11 cellular contexts compared by ENCODE assay signal in genomic region chr21:33433001-33433400, GRCh38. TPM values are rescaled to one million over a fixed set of nuclear protein-coding genes. Genes with fewer than 3 reads are reported as not detected.
DNase-seq lines count a peak whose midpoint lies in the region; ATAC-seq, FAIRE-seq and TF ChIP-seq lines count a peak whose summit lies in the region.
"Had no signal": no experiment of that assay in that cellular context is flagged by ENCODE, and none has a peak within 500 bp of the region (broad histone marks: within the 10 kb centered on the region; RNA-seq: fewer than 3 reads in every experiment).

No MANE protein-coding gene starts in this region.

- H3K9me3 Mint-ChIP-seq in CD4-positive, CD25-positive, alpha-beta regulatory T cell: no peaks in the 10 kb centered on the region
- H3K9me3 Mint-ChIP-seq in dendritic cell treated with granulocyte-macrophage colony-stimulating factor and Interleukin-4, amounts not matched to agents 40 ng/mL and 50 ng/mL, for 4 days: no peaks in the 10 kb centered on the region
- H3K9me3 Mint-ChIP-seq: neural progenitor cell; T-helper 2 cell treated with Interferon-gamma antibody and Interleukin-4, amounts not matched to agents 5 μg/mL and 100 μg/mL, for 36 hours had no signal

- no peak overlapping the region for H3K4me3 Mint-ChIP-seq in CD4-positive, CD25-positive, alpha-beta regulatory T cell
- peak overlapping the region; percentile 4 for H3K4me3 Mint-ChIP-seq in dendritic cell treated with granulocyte-macrophage colony-stimulating factor and Interleukin-4, amounts not matched to agents 40 ng/mL and 50 ng/mL, for 4 days
- H3K4me3 Mint-ChIP-seq: neural progenitor cell; T-helper 2 cell treated with Interferon-gamma antibody and Interleukin-4, amounts not matched to agents 5 μg/mL and 100 μg/mL, for 36 hours had no signal

- 87 to 94% (median 92%) methylated on average over 8 of the region's 8 CpGs for WGBS in spleen, 5 donors

- FAIRE-seq in GM12892 (lab: Jason Lieb, UNC): no peak

- H3K4me1 Mint-ChIP-seq in CD4-positive, CD25-positive, alpha-beta regulatory T cell: peaks cover 18 to 27% (median 20%) of the 10 kb centered on the region in 4 donors
- H3K4me1 Mint-ChIP-seq in dendritic cell treated with granulocyte-macrophage colony-stimulating factor and Interleukin-4, amounts not matched to agents 40 ng/mL and 50 ng/mL, for 4 days (ENCODE audit: low read depth): peaks cover 65% of the 10 kb centered on the region
- H3K4me1 Mint-ChIP-seq: neural progenitor cell had no signal

- no peak for ATAC-seq in CD4-positive, CD25-positive, alpha-beta regulatory T cell (ENCODE audit: low read depth in 2 of 2)
- no peak for ATAC-seq in Right ventricle myocardium inferior

- peaks cover 45% of the 10 kb centered on the region for H3K36me3 Mint-ChIP-seq in CD4-positive, CD25-positive, alpha-beta regulatory T cell
- H3K36me3 Mint-ChIP-seq in dendritic cell treated with granulocyte-macrophage colony-stimulating factor and Interleukin-4, amounts not matched to agents 40 ng/mL and 50 ng/mL, for 4 days (ENCODE audit: low read depth): peaks cover 98% of the 10 kb centered on the region

- H3K27me3 ChIP-seq in CD4-positive, CD25-positive, alpha-beta regulatory T cell (ENCODE audit: control insufficient read depth, insufficient read depth, low read length): no peaks in the 10 kb centered on the region
- H3K27me3 ChIP-seq in OCI-LY3 (ENCODE audit: low read depth, low read length) (no peaks in the 10 kb centered on the region), spleen (replicated peaks in 1 of 7) (no peaks in the 10 kb centered on the region)
- H3K27me3 ChIP-seq: neural progenitor cell had no signal

- H3K4me3 ChIP-seq in CD4-positive, CD25-positive, alpha-beta regulatory T cell (ENCODE audit: low read depth, low read length): no peak overlapping the region
- H3K4me3 ChIP-seq in OCI-LY3 (ENCODE audit: low read length) (no peak overlapping the region), spleen (no peak overlapping the region)
- H3K4me3 ChIP-seq: neural progenitor cell had no signal

- H4K20me1 ChIP-seq in OCI-LY3 (ENCODE audit: insufficient read depth, low read length): peaks cover 18% of the 10 kb centered on the region

- H3K27ac Mint-ChIP-seq in CD4-positive, CD25-positive, alpha-beta regulatory T cell: peak overlapping the region; percentile 82 to 95 (median 87)
- H3K27ac Mint-ChIP-seq in dendritic cell treated with granulocyte-macrophage colony-stimulating factor and Interleukin-4, amounts not matched to agents 40 ng/mL and 50 ng/mL, for 4 days: peak overlapping the region; percentile 98
- H3K27ac Mint-ChIP-seq: neural progenitor cell had no signal

- H3K36me3 ChIP-seq in CD4-positive, CD25-positive, alpha-beta regulatory T cell (ENCODE audit: control insufficient read depth, insufficient read depth, low read length): peaks cover 74% of the 10 kb centered on the region
- peaks cover 52% of the 10 kb centered on the region for H3K36me3 ChIP-seq in OCI-LY3 (replicated peaks; ENCODE audit: low read depth, low read length)
- peaks cover 0 to 100% (median 98%) of the 10 kb centered on the region in 6 donors for H3K36me3 ChIP-seq in spleen

- no peaks in the 10 kb centered on the region for H3K9me3 ChIP-seq in CD4-positive, CD25-positive, alpha-beta regulatory T cell (ENCODE audit: control insufficient read depth in 2 of 2, low read length in 2 of 2)
- H3K9me3 ChIP-seq in OCI-LY3 (ENCODE audit: insufficient read depth, low read length) (no peaks in the 10 kb centered on the region), spleen (no peaks in the 10 kb centered on the region)

- TF ChIP-seq CTCF in OCI-LY3 (IDR thresholded peaks at IDR 0.05; ENCODE audit: low read depth, low read length): no peak
- TF ChIP-seq CTCF in spleen (IDR thresholded peaks at IDR 0.05 in 8 of 11, conservative IDR thresholded peaks at IDR 0.05 in 3 of 11): no peak

- no peak overlapping the region for H3K27ac ChIP-seq in CD4-positive, CD25-positive, alpha-beta regulatory T cell (ENCODE audit: insufficient read depth, low read length, poor library complexity, severe bottlenecking)
- H3K27ac ChIP-seq in OCI-LY3 (ENCODE audit: low read length): 0 out of 2 replicates have a peak overlapping the region, but pooled peaks have one; percentile 68
- H3K27ac ChIP-seq in spleen: peak overlapping the region in 5 of 8 donors; percentile 38 to 80 (median 77)
- H3K27ac ChIP-seq: neural progenitor cell had no signal

- peak overlapping the region; percentile 70 for H3K4me2 ChIP-seq in OCI-LY3 (ENCODE audit: low read length)
- H3K4me2 ChIP-seq: neural progenitor cell had no signal

- H2AFZ ChIP-seq in OCI-LY3 (ENCODE audit: low read depth, low read length): no peak overlapping the region
- H2AFZ ChIP-seq: neural progenitor cell had no signal

- H3K79me2 ChIP-seq in OCI-LY3 (ENCODE audit: low read length): no peaks in the 10 kb centered on the region

- H3K9ac ChIP-seq in OCI-LY3 (ENCODE audit: low read length): no peak overlapping the region
- H3K9ac ChIP-seq: neural progenitor cell had no signal

- no peak for DNase-seq in CD4-positive, CD25-positive, alpha-beta regulatory T cell
- DNase-seq in spleen (no peak), GM12892 (ENCODE audit: insufficient read length) (no peak), Right ventricle myocardium inferior (ENCODE audit: missing footprints) (no peak), NCI-H2107 (lab: John Stamatoyannopoulos, UW) (no peak)
- DNase-seq: activated gamma-delta T cell treated with Interleukin-2 at 50 U/mL for 16 hours, DMS79 had no signal

- peaks cover 16% of the 10 kb centered on the region for H3K4me1 ChIP-seq in CD4-positive, CD25-positive, alpha-beta regulatory T cell (ENCODE audit: control insufficient read depth, insufficient read depth, low read length, poor library complexity, severe bottlenecking)
- peaks cover 33% of the 10 kb centered on the region for H3K4me1 ChIP-seq in OCI-LY3 (ENCODE audit: low read length)
- peaks cover 14 to 67% (median 35%) of the 10 kb centered on the region in 6 donors for H3K4me1 ChIP-seq in spleen
- H3K4me1 ChIP-seq: neural progenitor cell had no signal

- intact Hi-C loops in dendritic cell treated with granulocyte-macrophage colony-stimulating factor and Interleukin-4, amounts not matched to agents 40 ng/mL and 50 ng/mL, for 4 days (cut with micrococcal nuclease): loop anchor here (1.0 kb wide), 1 partner anchor 32 kb away; no protein-coding TSS in a partner anchor
- intact Hi-C loops in spleen (cut with DNase I; ENCODE audit: low total_unique reads) (loop anchor here (10.0 kb wide), 1 partner anchor 78 kb away; no protein-coding TSS in a partner anchor), Right ventricle myocardium inferior (cut with DNase I) (no loop called here)

- TF ChIP-seq POLR2A in spleen (IDR thresholded peaks at IDR 0.05) (no peak), GM12892 (IDR thresholded peaks at IDR 0.05; ENCODE audit: low read depth, low read length) (no peak)

- no peaks in the 10 kb centered on the region for H3K27me3 Mint-ChIP-seq in CD4-positive, CD25-positive, alpha-beta regulatory T cell
- H3K27me3 Mint-ChIP-seq in dendritic cell treated with granulocyte-macrophage colony-stimulating factor and Interleukin-4, amounts not matched to agents 40 ng/mL and 50 ng/mL, for 4 days: no peaks in the 10 kb centered on the region

RNA-seq across cellular contexts. Expression of gene IFNGR2, which starts 29.8 kb away (rescaled TPM):
- 10.2 TPM for total RNA-seq in CD4-positive, CD25-positive, alpha-beta regulatory T cell
- 10 to 100 TPM; 21.7 to 37.2 (median 24.5) TPM for polyA plus RNA-seq in CD4-positive, CD25-positive, alpha-beta regulatory T cell
- total RNA-seq in spleen (100 to 1,000 TPM in 5 of 7 donors, 10 to 100 TPM in 2; 87.1 to 133 (median 114) TPM), Right ventricle myocardium inferior (36.4 TPM)
- polyA plus RNA-seq in spleen: 10 to 100 TPM; 73.6 to 77.9 (median 77.4) TPM
- polyA plus RNA-seq in GM12892 (2012; ENCODE audit: missing spikeins): 69.9 TPM

RNA-seq across cellular contexts. Expression of gene TMEM50B, which starts 46.8 kb away (rescaled TPM):
- total RNA-seq in CD4-positive, CD25-positive, alpha-beta regulatory T cell: 84.2 TPM
- 10 to 100 TPM; 60.1 to 63.2 (median 61.6) TPM for polyA plus RNA-seq in CD4-positive, CD25-positive, alpha-beta regulatory T cell
- 10 to 100 TPM; 31.3 to 78.5 (median 47.2) TPM for total RNA-seq in spleen
- polyA plus RNA-seq in spleen: 10 to 100 TPM; 30.7 to 44.7 (median 40.3) TPM
- 18.8 TPM for polyA plus RNA-seq in GM12892 (2012; ENCODE audit: missing spikeins)
- total RNA-seq in Right ventricle myocardium inferior: 35.1 TPM

RNA-seq across cellular contexts. Expression of gene DNAJC28, which starts 58.5 kb away (rescaled TPM):
- total RNA-seq in CD4-positive, CD25-positive, alpha-beta regulatory T cell: 0.17 TPM
- under 1 TPM; 0.33 to 0.78 (median 0.73) TPM for polyA plus RNA-seq in CD4-positive, CD25-positive, alpha-beta regulatory T cell
- total RNA-seq in spleen (1 to 10 TPM in 5 of 7 donors, under 1 TPM in 2; 0.42 to 4.6 (median 2.1) TPM), Right ventricle myocardium inferior (7.6 TPM)
- 1 to 10 TPM in 1 of 3 donors, under 1 TPM in 2; 0.86 to 1.2 (median 0.87) TPM for polyA plus RNA-seq in spleen
- polyA plus RNA-seq in GM12892 (2012; ENCODE audit: missing spikeins): 1.00 TPM
